ENCODE assay signal across 9 cellular contexts in the genomic region with DNA sequence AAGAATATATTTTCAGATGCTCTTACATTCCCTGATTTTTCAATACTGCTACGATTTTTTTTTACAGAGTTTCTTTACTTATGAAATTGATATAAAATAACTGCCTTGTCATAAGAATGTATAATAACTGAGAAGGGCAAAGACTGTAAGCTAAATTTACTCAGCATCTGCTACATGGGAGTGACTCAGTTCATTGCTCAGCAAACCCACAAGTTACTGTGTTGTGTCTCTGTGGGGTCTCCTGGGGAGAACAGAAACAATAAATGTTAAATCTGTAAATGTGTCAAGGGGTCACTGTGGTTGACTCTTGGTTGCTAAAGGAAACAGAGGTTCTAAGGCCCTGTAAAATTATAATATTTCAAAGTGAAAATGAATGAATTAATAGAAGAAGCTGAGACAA.
A peak's percentile ranks its signal among the peaks of the same experiment; 100 is the strongest.
DNase-seq lines count a peak whose midpoint lies in the region; ATAC-seq and TF ChIP-seq lines count a peak whose summit lies in the region.
"Had no signal": no experiment of that assay in that cellular context is flagged by ENCODE, and none has a peak within 500 bp of the region (broad histone marks: within the 10 kb centered on the region; RNA-seq: fewer than 3 reads in every experiment).

No MANE protein-coding gene starts in this region.

- H3K4me3 ChIP-seq in ACC112 (ENCODE audit: low read depth, low read length) (peak overlapping the region; percentile 40), testis (no peak overlapping the region)

- WGBS in testis, 2 donors = 69 to 79% methylated on average over 1 of the region's 1 CpG

- H2AFZ ChIP-seq in ACC112 (ENCODE audit: low read length, unreplicated experiment) = no peak overlapping the region

- TF ChIP-seq CTCF in testis (IDR thresholded peaks at IDR 0.05) = no peak

- intact Hi-C loops in testis (cut with DNase I; ENCODE audit: low total_unique reads) = no loop called here

- peak overlapping the region; percentile 90 for H3K27ac ChIP-seq in ACC112 (ENCODE audit: low read depth, low read length)
- H3K27ac ChIP-seq in testis = no peak overlapping the region

- H3K79me2 ChIP-seq in ACC112 (ENCODE audit: control insufficient read depth, insufficient read depth, low read length, unreplicated experiment) = no peaks in the 10 kb centered on the region

- H3K27me3 ChIP-seq in ACC112 (ENCODE audit: insufficient read depth, low read length) (no peaks in the 10 kb centered on the region), testis (no peaks in the 10 kb centered on the region)

- DNase-seq in astrocyte of the hippocampus (ENCODE audit: low read depth, low spot score) = peak; percentile 82
- no peak for DNase-seq in SKM-1 (lab: John Stamatoyannopoulos, UW; ENCODE audit: unreplicated experiment)
- DNase-seq in NCI-H1694 treated with DMSO at 0.1 percent for 48 hours (lab: John Stamatoyannopoulos, UW) = no peak
- DNase-seq in testis = no peak
- DNase-seq in NCI-H2081 (lab: John Stamatoyannopoulos, UW) = no peak
- DNase-seq: islet precursor cell had no signal

- H3K36me3 ChIP-seq in ACC112 (ENCODE audit: insufficient read depth, low read length) (no peaks in the 10 kb centered on the region), testis (ENCODE audit: low read depth, missing control alignments) (no peaks in the 10 kb centered on the region)

- no peaks in the 10 kb centered on the region for H3K9me3 ChIP-seq in testis

- no peak for TF ChIP-seq POLR2A in testis (IDR thresholded peaks at IDR 0.05)

- peak; percentile 65 for ATAC-seq in GM19025 (IDR thresholded peaks at IDR 0.05; ENCODE audit: low read depth, unreplicated experiment)
- peak; percentile 59 for ATAC-seq in HG03103 (IDR thresholded peaks at IDR 0.05; ENCODE audit: low read depth, unreplicated experiment)

- H3K4me1 ChIP-seq in ACC112 (ENCODE audit: control insufficient read depth, insufficient read depth, low read length, unreplicated experiment) (peaks cover 10% of the 10 kb centered on the region), testis (no peaks in the 10 kb centered on the region)
